Comparison of ENCODE assay signal across 8 cellular contexts in the genomic region with DNA sequence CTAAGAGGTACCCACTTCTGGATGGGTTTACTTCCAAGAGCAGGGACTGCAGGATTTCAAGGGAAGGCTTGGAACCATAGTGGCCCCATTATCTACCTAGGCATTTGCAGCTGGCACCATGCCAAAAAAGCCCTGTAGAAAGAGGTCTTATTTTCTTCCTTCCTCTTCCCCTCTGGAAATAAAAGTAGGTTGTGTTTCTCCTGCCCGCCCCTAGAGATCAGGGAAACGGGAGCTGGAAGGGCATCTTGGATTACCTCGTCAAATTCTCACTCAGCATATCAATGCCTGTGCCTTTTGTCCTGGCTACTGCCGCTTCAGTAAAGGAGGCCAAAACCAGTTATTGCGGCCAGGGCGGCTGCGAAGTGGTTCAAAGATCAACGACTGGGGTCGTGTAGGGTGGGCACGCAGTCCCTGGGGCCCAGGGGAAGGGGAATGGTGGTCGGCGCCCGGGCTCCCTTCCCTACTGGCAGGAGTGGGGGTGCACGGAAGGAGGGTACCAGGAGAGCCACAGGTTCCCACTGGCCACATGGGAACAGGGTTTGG. TPM values are rescaled to one million over a fixed set of nuclear protein-coding genes. Genes with fewer than 3 reads are reported as not detected.
A peak's percentile ranks its signal among the peaks of the same experiment; 100 is the strongest.
DNase-seq lines count a peak whose midpoint lies in the region; ATAC-seq and TF ChIP-seq lines count a peak whose summit lies in the region.

No MANE protein-coding gene starts in this region.

- H3K27me3 Mint-ChIP-seq in brain = peaks cover 22% of the 10 kb centered on the region

- TF ChIP-seq CTCF in A673 (conservative IDR thresholded peaks at IDR 0.05; ENCODE audit: low read depth, low read length) (no peak), brain (conservative IDR thresholded peaks at IDR 0.05) (no peak)

- H3K4me1 Mint-ChIP-seq in brain = peaks cover 69% of the 10 kb centered on the region

- WGBS in GM23248 (ENCODE audit: low coverage in 1 of 2, low lambda C conversion rate in 2 of 2, missing lambda C conversion rate in 2 of 2), 2 experiments = 30 to 36% methylated on average over 14 of the region's 14 CpGs
- WGBS in urinary bladder = 31% methylated on average over 14 of the region's 14 CpGs

- H3K9me3 Mint-ChIP-seq in brain = no peaks in the 10 kb centered on the region

- in situ Hi-C loops in GM23248 (cut with MboI) = no loop called here

- H3K9me3 ChIP-seq in A673 (ENCODE audit: low read depth, low read length, poor library complexity, severe bottlenecking) = no peaks in the 10 kb centered on the region
- H3K9me3 ChIP-seq in GM23248 (ENCODE audit: low read depth) = no peaks in the 10 kb centered on the region

- H3K4me1 ChIP-seq in A673 (ENCODE audit: insufficient read depth, low read length, poor library complexity, severe bottlenecking) = no peaks in the 10 kb centered on the region
- peaks cover 28% of the 10 kb centered on the region for H3K4me1 ChIP-seq in GM23248 (ENCODE audit: insufficient read depth)
- H3K4me1 ChIP-seq in urinary bladder (ENCODE audit: insufficient read depth) = no peaks in the 10 kb centered on the region

- CTCF ChIA-PET in A673 (lab: Charles Lee) = no interaction called here

- intact Hi-C loops in A673 (cut with micrococcal nuclease; ENCODE audit: unreplicated experiment) = no loop called here

- peak overlapping the region; percentile 66 for H3K4me3 ChIP-seq in A673 (ENCODE audit: low read depth, low read length, poor library complexity, severe bottlenecking)
- peak overlapping the region; percentile 83 for H3K4me3 ChIP-seq in GM23248
- H3K4me3 ChIP-seq in urinary bladder (ENCODE audit: low read depth, low read length) = peak overlapping the region; percentile 76

- H3K4me2 ChIP-seq in GM23248 (ENCODE audit: unreplicated experiment) = peak overlapping the region; percentile 82

- H3K27ac Mint-ChIP-seq in brain = peak overlapping the region; percentile 87 to 95 (median 91)

- peak overlapping the region; percentile 55; the same call in 1 of the 2 replicates for H2AFZ ChIP-seq in GM23248

- peak overlapping the region; percentile 96 to 99 (median 96) for H3K4me3 Mint-ChIP-seq in brain

- H3K36me3 Mint-ChIP-seq in brain = peaks cover 24% of the 10 kb centered on the region

- H3K9ac ChIP-seq in GM23248 = 0 out of 2 replicates have a peak overlapping the region, but pooled peaks have one; percentile 36

- no peaks in the 10 kb centered on the region for H4K20me1 ChIP-seq in GM23248 (ENCODE audit: insufficient read depth)

- H3K79me2 ChIP-seq in GM23248 (ENCODE audit: insufficient read depth) = peaks cover 48% of the 10 kb centered on the region

- BruUV-seq in A673 (replicated peaks; lab: Mats Ljungman, UMichigan) = no TSS peak

- H3K27me3 ChIP-seq in A673 (replicated peaks; ENCODE audit: insufficient read depth, low read depth, low read length, poor library complexity) (no peaks in the 10 kb centered on the region), GM23248 (replicated peaks; ENCODE audit: insufficient read depth) (no peaks in the 10 kb centered on the region)

- POLR2A ChIA-PET in A673 (lab: Charles Lee; ENCODE audit: low non-redundant PET) = no interaction called here

- DNase-seq in A673 (ENCODE audit: low spot score) (no peak), GM23248 (peak; percentile 30), lung microvascular endothelial cell (ENCODE audit: low read depth in 2 of 2) (peak; percentile 37 to 43)

- ATAC-seq in HG03175 (IDR thresholded peaks at IDR 0.05; ENCODE audit: unreplicated experiment) (no peak), GM19395 (IDR thresholded peaks at IDR 0.05; ENCODE audit: unreplicated experiment) (no peak), HG02870 (IDR thresholded peaks at IDR 0.05; ENCODE audit: unreplicated experiment) (no peak)

- no peaks in the 10 kb centered on the region for H3K9me2 ChIP-seq in GM23248 (ENCODE audit: insufficient read depth)

- H3K27ac ChIP-seq in A673 (ENCODE audit: low read depth, low read length, poor library complexity, severe bottlenecking) = no peak overlapping the region
- H3K27ac ChIP-seq in GM23248 = 0 out of 2 replicates have a peak overlapping the region, but pooled peaks have one; percentile 15
- H3K27ac ChIP-seq in urinary bladder (ENCODE audit: low read depth) = no peak overlapping the region

- peaks cover 30% of the 10 kb centered on the region for H3F3A ChIP-seq in GM23248 (ENCODE audit: insufficient read depth)

- H3K36me3 ChIP-seq in A673 (ENCODE audit: insufficient read depth, low read length, poor library complexity, severe bottlenecking) (no peaks in the 10 kb centered on the region), GM23248 (ENCODE audit: low read depth) (no peaks in the 10 kb centered on the region), urinary bladder (ENCODE audit: insufficient read depth) (no peaks in the 10 kb centered on the region)

RNA-seq across cellular contexts. Expression of a gene that starts 1.5 kb away (rescaled TPM):
- 15.8 and 17.9 TPM in 2 replicates for total RNA-seq in A673 (2021)
- total RNA-seq in GM23248 (2014; rRNA removed; shearing (Covaris generic)) = 37.6 and 39.8 TPM in 2 replicates
- 12.5 TPM in 2 replicates for polyA plus RNA-seq in GM23248 (2016; fragmentation: Nextera tagmentation; extraction: Ambion mirVana)
- polyA plus RNA-seq in brain (ENCODE audit: insufficient read depth, low read depth, low replicate concordance) = 188 TPM
- total RNA-seq in lung microvascular endothelial cell = 31.0 and 32.0 TPM in 2 replicates
- total RNA-seq in urinary bladder = 23.3 TPM
- 26.0 TPM for polyA plus RNA-seq in urinary bladder
